ENCODE assay signal across 7 cellular contexts in the genomic region with DNA sequence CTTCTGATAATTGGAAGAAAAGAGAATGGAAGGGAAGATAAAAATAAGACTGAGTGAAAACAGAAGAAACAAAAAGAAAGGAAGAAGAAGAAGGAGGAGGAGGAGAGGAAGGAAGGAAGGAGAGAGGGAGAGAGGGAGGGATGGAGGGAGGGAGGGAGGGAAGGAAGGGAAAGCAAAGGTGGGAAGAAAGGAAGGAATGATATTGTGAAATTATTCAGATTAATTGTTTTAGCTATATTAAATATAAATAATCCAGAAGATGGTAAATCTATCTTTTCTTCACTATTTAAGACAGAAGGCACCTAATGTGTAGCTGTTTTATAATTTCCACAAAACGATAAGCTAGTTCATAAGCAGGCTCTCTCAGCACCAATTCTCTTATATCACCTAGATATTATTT.
"Had no signal": no experiment of that assay in that cellular context is flagged by ENCODE, and none has a peak within 500 bp of the region (broad histone marks: within the 10 kb centered on the region; RNA-seq: fewer than 3 reads in every experiment).

No MANE protein-coding gene starts in this region.

- H3K27ac ChIP-seq: HL-60, KMS-11 had no signal

- DNase-seq: IMR-90, KBM-7, KG1 had no signal

- H3K9ac ChIP-seq: KMS-11 had no signal

- H3K27me3 Mint-ChIP-seq: IgD-negative memory B cell had no signal

- H3K4me2 ChIP-seq: KMS-11 had no signal

- H3K27ac Mint-ChIP-seq: IgD-negative memory B cell had no signal

- H3K36me3 Mint-ChIP-seq: IgD-negative memory B cell had no signal

- H3K4me3 Mint-ChIP-seq: IgD-negative memory B cell had no signal

- FAIRE-seq: HTR-8/SVneo had no signal
